9 cellular contexts compared by ENCODE assay signal in the genomic region with DNA sequence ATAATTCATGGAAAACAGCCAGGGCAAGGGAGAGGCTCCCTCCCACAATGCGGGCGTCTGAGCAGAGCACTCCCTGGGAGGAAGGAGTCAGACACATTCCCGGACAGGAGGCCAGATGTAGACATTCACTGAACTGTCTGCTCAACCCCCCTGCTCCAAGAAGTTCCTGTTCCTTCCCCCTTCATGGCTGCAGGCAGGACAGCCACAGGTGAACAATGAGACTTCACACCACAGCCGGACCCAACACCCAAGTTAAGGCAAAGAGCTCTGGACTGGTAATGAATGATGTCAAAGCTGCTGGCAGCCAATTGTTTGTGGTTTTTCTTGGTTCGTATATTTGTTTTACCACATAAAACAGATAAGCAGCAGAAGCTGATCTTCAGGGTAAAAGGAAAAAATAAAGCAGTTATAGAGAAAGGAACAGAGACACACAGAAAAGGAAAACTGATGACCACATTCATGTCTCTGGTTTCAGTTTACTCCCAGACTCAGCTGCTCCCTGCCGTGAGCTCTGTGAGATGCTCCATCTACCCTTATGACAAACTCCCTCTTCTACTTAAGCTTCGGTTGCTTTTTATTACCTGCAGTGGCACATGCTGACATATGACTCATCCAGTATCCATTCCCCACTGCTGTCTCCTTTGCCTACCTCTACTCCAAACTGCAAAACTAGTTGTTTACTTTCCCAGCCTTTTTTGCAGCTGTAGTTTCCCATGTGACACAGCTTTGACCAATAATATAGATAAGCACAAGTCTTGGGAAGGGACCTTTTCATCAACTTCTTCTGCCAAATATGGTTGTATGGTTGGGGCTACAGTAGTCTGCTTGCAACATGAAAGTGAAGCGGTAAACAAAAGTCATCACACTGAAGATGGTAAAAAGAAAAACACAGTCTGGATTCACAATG. TPM values are rescaled to one million over a fixed set of nuclear protein-coding genes. Genes with fewer than 3 reads are reported as not detected.
DNase-seq lines count a peak whose midpoint lies in the region; ATAC-seq and TF ChIP-seq lines count a peak whose summit lies in the region.
"Had no signal": no experiment of that assay in that cellular context is flagged by ENCODE, and none has a peak within 500 bp of the region (broad histone marks: within the 10 kb centered on the region; RNA-seq: fewer than 3 reads in every experiment).

No MANE protein-coding gene starts in this region.

- DNase-seq in MCF 10A (ENCODE audit: unreplicated experiment) (peak; percentile 93), breast epithelium (ENCODE audit: low spot score in 2 of 2) (no peak), NCI-H2107 treated with DMSO at 0.1 percent for 48 hours (lab: John Stamatoyannopoulos, UW; ENCODE audit: unreplicated experiment) (peak; percentile 85), mammary epithelial cell (peak; percentile 96), posterior vena cava (ENCODE audit: low spot score) (no peak)
- DNase-seq in naive thymus-derived CD8-positive, alpha-beta T cell, result peak in 1 of 10 donors; percentile 5

- intact Hi-C loops in MCF 10A (cut with micrococcal nuclease) (no loop called here), breast epithelium (cut with DNase I; ENCODE audit: low total_unique reads) (loop anchor here (5.0 kb wide), 1 partner anchor 540 kb away; no protein-coding TSS in a partner anchor), mammary epithelial cell (cut with micrococcal nuclease) (no loop called here), posterior vena cava (cut with DNase I) (no loop called here)

- no peaks in the 10 kb centered on the region for H3K27me3 ChIP-seq in breast epithelium
- H3K27me3 ChIP-seq in mammary epithelial cell (ENCODE audit: insufficient read depth, low read length), result no peaks in the 10 kb centered on the region

- H3K9ac ChIP-seq in mammary epithelial cell (ENCODE audit: insufficient read depth, low read length), result peak overlapping the region; percentile 55

- H3K27ac ChIP-seq in breast epithelium (peak overlapping the region in 1 of 2 donors; percentile 27), mammary epithelial cell (ENCODE audit: insufficient read depth, low read depth, low read length) (peak overlapping the region; percentile 85)
- H3K27ac ChIP-seq: thoracic aorta had no signal

- H3K4me1 ChIP-seq in breast epithelium (no peaks in the 10 kb centered on the region), mammary epithelial cell (ENCODE audit: insufficient read depth, low read length) (peaks cover 60% of the 10 kb centered on the region)

- H3K4me1 Mint-ChIP-seq in MCF 10A (ENCODE audit: insufficient read depth, unreplicated experiment), result peaks cover 50% of the 10 kb centered on the region
- H3K4me1 Mint-ChIP-seq in naive thymus-derived CD8-positive, alpha-beta T cell, result peaks cover 0 to 19% (median 12%) of the 10 kb centered on the region in 4 donors

- H3K27ac Mint-ChIP-seq in MCF 10A (ENCODE audit: low read depth, unreplicated experiment), result peak overlapping the region; percentile 90
- H3K27ac Mint-ChIP-seq in naive thymus-derived CD8-positive, alpha-beta T cell, result peak overlapping the region in 3 of 10 donors; percentile 13 to 76 (median 69)

- H3K4me3 ChIP-seq in breast epithelium (peak overlapping the region in 1 of 3 donors; percentile 12), mammary epithelial cell (replicated peaks in 1 of 3; ENCODE audit: insufficient read depth in 1 of 3, low read depth in 2 of 3, low read length in 3 of 3) (no peak overlapping the region)
- H3K4me3 ChIP-seq: thoracic aorta had no signal

- H3K36me3 ChIP-seq in breast epithelium (no peaks in the 10 kb centered on the region), mammary epithelial cell (ENCODE audit: insufficient read depth, low read length) (peaks cover 6% of the 10 kb centered on the region)

- peak overlapping the region; percentile 53 for H2AFZ ChIP-seq in mammary epithelial cell (ENCODE audit: low read depth, low read length)

- TF ChIP-seq CTCF in MCF 10A (IDR thresholded peaks at IDR 0.05; ENCODE audit: unreplicated experiment) (no peak), breast epithelium (IDR thresholded peaks at IDR 0.05) (no peak), mammary epithelial cell (conservative IDR thresholded peaks at IDR 0.05 in 1 of 2, IDR thresholded peaks at IDR 0.05 in 1 of 2; ENCODE audit: extremely low read depth in 1 of 2, insufficient read depth in 1 of 2, low read depth in 1 of 2, low read length in 2 of 2) (no peak)

- no peaks in the 10 kb centered on the region for H3K27me3 Mint-ChIP-seq in MCF 10A (ENCODE audit: insufficient read depth, unreplicated experiment)
- peaks cover 3 to 8% (median 4%) of the 10 kb centered on the region in 5 donors for H3K27me3 Mint-ChIP-seq in naive thymus-derived CD8-positive, alpha-beta T cell

- peak overlapping the region; percentile 63 for H3K4me3 Mint-ChIP-seq in MCF 10A (ENCODE audit: unreplicated experiment)
- H3K4me3 Mint-ChIP-seq in naive thymus-derived CD8-positive, alpha-beta T cell, result peak overlapping the region in 8 of 10 donors; percentile 0 to 45 (median 14)

- H3K36me3 Mint-ChIP-seq in MCF 10A (ENCODE audit: insufficient read depth, unreplicated experiment), result peaks cover 18% of the 10 kb centered on the region
- no peaks in the 10 kb centered on the region for H3K36me3 Mint-ChIP-seq in naive thymus-derived CD8-positive, alpha-beta T cell

- BruUV-seq in MCF 10A (replicated peaks; lab: Mats Ljungman, UMichigan) (no TSS peak), mammary epithelial cell (replicated peaks; lab: Mats Ljungman, UMichigan) (no TSS peak)

- no peaks in the 10 kb centered on the region for H3K79me2 ChIP-seq in mammary epithelial cell (ENCODE audit: insufficient read depth, low read length)

- ATAC-seq in naive thymus-derived CD8-positive, alpha-beta T cell, result peak in 1 of 2 donors; percentile 51
- ATAC-seq in HG02870 (IDR thresholded peaks at IDR 0.05; ENCODE audit: unreplicated experiment) (no peak), GM21526 (IDR thresholded peaks at IDR 0.05; ENCODE audit: low FRiP score, unreplicated experiment) (no peak)

- peak overlapping the region; percentile 65 for H3K4me2 ChIP-seq in mammary epithelial cell (ENCODE audit: insufficient read depth, low read depth, low read length)

- TF ChIP-seq POLR2A in breast epithelium (IDR thresholded peaks at IDR 0.05), result no peak

- POLR2A ChIA-PET in MCF 10A (lab: Yijun Ruan, JAX), result interaction anchor here (0.6 to 5.1 kb wide), 9 partner anchors 8 to 91 kb away, joined by 3 to 39 read pairs (median 3); partner anchors contain the start of gene DZIP1L
- POLR2A ChIA-PET in naive thymus-derived CD8-positive, alpha-beta T cell (lab: Charles Lee), result no interaction called here

- H3K9me3 Mint-ChIP-seq in MCF 10A (ENCODE audit: unreplicated experiment), result no peaks in the 10 kb centered on the region
- no peaks in the 10 kb centered on the region for H3K9me3 Mint-ChIP-seq in naive thymus-derived CD8-positive, alpha-beta T cell

- CTCF ChIA-PET in MCF 10A (lab: Yijun Ruan, JAX), result interaction anchor here (0.6 to 22.2 kb wide), 16 partner anchors 10 to 1334 kb away, joined by 3 to 743 read pairs (median 4); partner anchors contain the start of gene DZIP1L
- CTCF ChIA-PET in mammary epithelial cell (lab: Charles Lee; ENCODE audit: low non-redundant PET), result interaction anchor here (0.9 kb wide), 2 partner anchors 19 to 37 kb away, joined by 3 to 4 read pairs; no protein-coding TSS in a partner anchor

- dilution Hi-C loops in mammary epithelial cell (cut with HindIII; ENCODE audit: low sequenced_read_pairs), result loop anchor here (5.0 kb wide), 1 partner anchor 45 kb away; no protein-coding TSS in a partner anchor

- H3K9me3 ChIP-seq in breast epithelium, result no peaks in the 10 kb centered on the region
- no peaks in the 10 kb centered on the region for H3K9me3 ChIP-seq in mammary epithelial cell (replicated peaks; ENCODE audit: insufficient read depth, low read length)
- H3K9me3 ChIP-seq: thoracic aorta had no signal

- WGBS in mammary epithelial cell (ENCODE audit: low coverage, missing lambda C conversion rate), result 5% methylated on average over 7 of the region's 8 CpGs

- H4K20me1 ChIP-seq in mammary epithelial cell (ENCODE audit: insufficient read depth, low read length), result no peaks in the 10 kb centered on the region

- in situ Hi-C loops in mammary epithelial cell (cut with MboI; ENCODE audit: low sequenced_read_pairs in 2 of 2), result no loop called here

RNA-seq across cellular contexts. Expression of gene DZIP1L, which starts 33.1 kb away (rescaled TPM):
- 6.2 and 11.3 TPM in 2 replicates for total RNA-seq in MCF 10A (2022)
- 10 to 100 TPM; 24.5 to 34.4 (median 25.3) TPM for total RNA-seq in breast epithelium
- 10 to 100 TPM; 13.7 to 16.0 TPM for total RNA-seq in mammary epithelial cell
- 3.4 TPM for polyA plus RNA-seq in mammary epithelial cell
- polyA minus RNA-seq in mammary epithelial cell, result not detected
- not detected for total RNA-seq in naive thymus-derived CD8-positive, alpha-beta T cell
- polyA plus RNA-seq in naive thymus-derived CD8-positive, alpha-beta T cell, result not detected
- 10 to 100 TPM; 10.9 to 15.5 TPM for total RNA-seq in posterior vena cava

RNA-seq across cellular contexts. Expression of gene A4GNT, which starts 49.9 kb away (rescaled TPM):
- not detected in 2 replicates for total RNA-seq in MCF 10A (2022)
- not detected for total RNA-seq in breast epithelium
- total RNA-seq in mammary epithelial cell, result not detected
- polyA plus RNA-seq in mammary epithelial cell, result not detected
- not detected for polyA minus RNA-seq in mammary epithelial cell
- not detected for total RNA-seq in naive thymus-derived CD8-positive, alpha-beta T cell
- polyA plus RNA-seq in naive thymus-derived CD8-positive, alpha-beta T cell, result not detected
- total RNA-seq in posterior vena cava, result not detected
- total RNA-seq: thoracic aorta had no signal

Comparison
In these comparisons a context has a peak if more than half of its experiments do, and no peak if none do; other contexts are left out.
1. DNase-seq: peak in MCF 10A (single experiment), NCI-H2107 treated with DMSO at 0.1 percent for 48 hours (single experiment) and mammary epithelial cell (single experiment); none in breast epithelium (0 of 2) and posterior vena cava (single experiment).